In the genomic region with DNA sequence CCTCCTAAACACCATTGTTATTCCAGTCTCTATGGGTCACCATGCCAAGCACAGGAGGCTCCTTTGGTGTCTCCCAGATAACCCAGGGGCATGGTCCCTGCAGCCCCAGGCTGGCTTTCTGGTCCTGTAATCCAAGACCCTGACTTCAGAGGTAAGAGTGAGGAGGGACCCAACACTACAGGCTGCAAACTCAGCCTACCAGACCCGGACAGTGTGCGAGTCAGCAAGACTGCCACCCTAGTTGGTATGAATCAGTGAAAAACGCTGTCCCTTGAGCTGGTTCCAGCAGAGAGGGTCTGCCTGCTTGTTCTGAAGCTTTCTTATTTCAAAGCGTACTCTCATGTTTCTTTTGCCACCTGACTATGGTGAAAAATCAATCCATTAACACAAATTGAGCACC, we compare ENCODE assay signal across 17 cellular contexts. TPM values are rescaled to one million over a fixed set of nuclear protein-coding genes. Genes with fewer than 3 reads are reported as not detected.
A peak's percentile ranks its signal among the peaks of the same experiment; 100 is the strongest.
DNase-seq lines count a peak whose midpoint lies in the region; ATAC-seq and TF ChIP-seq lines count a peak whose summit lies in the region.
"Had no signal": no experiment of that assay in that cellular context is flagged by ENCODE, and none has a peak within 500 bp of the region (broad histone marks: within the 10 kb centered on the region; RNA-seq: fewer than 3 reads in every experiment).

No MANE protein-coding gene starts in this region.

- H3K27ac ChIP-seq in GM23248 (peak overlapping the region; percentile 64), SK-N-SH (ENCODE audit: low read depth in 2 of 2, low read length in 1 of 2) (peak overlapping the region; percentile 36 to 55; a peak in 3 of 4 replicates), mesodermal cell (ENCODE audit: low read depth, low read length, severe bottlenecking) (peak overlapping the region; percentile 87), suprapubic skin (peak overlapping the region; percentile 59)
- H3K27ac ChIP-seq: colonic mucosa, Peyer's patch, prostate gland had no signal

- H4K20me1 ChIP-seq in GM23248 (ENCODE audit: insufficient read depth) (no peaks in the 10 kb centered on the region), SK-N-SH (ENCODE audit: insufficient read depth) (no peaks in the 10 kb centered on the region)

- CTCF ChIA-PET in SK-N-SH (lab: Yijun Ruan, JAX) = interaction anchor here (0.6 to 1.0 kb wide), 3 partner anchors 45 to 160 kb away, joined by 3 read pairs; no protein-coding TSS in a partner anchor

- H3K27me3 ChIP-seq in GM23248 (replicated peaks; ENCODE audit: insufficient read depth) (no peaks in the 10 kb centered on the region), SK-N-SH (ENCODE audit: insufficient read depth) (no peaks in the 10 kb centered on the region), suprapubic skin (no peaks in the 10 kb centered on the region)
- H3K27me3 ChIP-seq: BE2C, colonic mucosa, Peyer's patch had no signal

- peaks cover 22% of the 10 kb centered on the region for H3F3A ChIP-seq in GM23248 (ENCODE audit: insufficient read depth)
- peaks cover 28% of the 10 kb centered on the region for H3F3A ChIP-seq in SK-N-SH (replicated peaks; ENCODE audit: insufficient read depth)

- H3K79me2 ChIP-seq in GM23248 (ENCODE audit: insufficient read depth) (no peaks in the 10 kb centered on the region), SK-N-SH (ENCODE audit: insufficient read depth) (no peaks in the 10 kb centered on the region)

- H3K4me3 ChIP-seq in GM23248 (no peak overlapping the region), SK-N-SH (ENCODE audit: low read depth in 2 of 2, low read length in 1 of 2) (no peak overlapping the region), mesodermal cell (ENCODE audit: extremely low read depth, insufficient read depth, low read length, poor library complexity, severe bottlenecking) (no peak overlapping the region), suprapubic skin (no peak overlapping the region)
- H3K4me3 ChIP-seq: colonic mucosa, Peyer's patch, prostate gland had no signal

- H3K36me3 ChIP-seq in GM23248 (ENCODE audit: low read depth) = no peaks in the 10 kb centered on the region
- H3K36me3 ChIP-seq in SK-N-SH (replicated peaks in 1 of 2; ENCODE audit: control insufficient read depth in 1 of 2, insufficient read depth in 2 of 2, low read length in 1 of 2) = no peaks in the 10 kb centered on the region
- H3K36me3 ChIP-seq in mesodermal cell (ENCODE audit: control insufficient read depth, insufficient read depth, low read length) = no peaks in the 10 kb centered on the region
- H3K36me3 ChIP-seq in suprapubic skin = no peaks in the 10 kb centered on the region
- H3K36me3 ChIP-seq: colonic mucosa, Peyer's patch, prostate gland had no signal

- H3K9me2 ChIP-seq in GM23248 (ENCODE audit: insufficient read depth) = no peaks in the 10 kb centered on the region
- H3K9me2 ChIP-seq in SK-N-SH = no peaks in the 10 kb centered on the region

- peak; percentile 69 for DNase-seq in GM23248
- no peak for DNase-seq in SK-N-SH
- no peak for DNase-seq in suprapubic skin (ENCODE audit: low spot score in 2 of 2)
- DNase-seq in NCI-H748 (lab: John Stamatoyannopoulos, UW; ENCODE audit: unreplicated experiment) = no peak
- no peak for DNase-seq in HuH-7 (ENCODE audit: low spot score)
- DNase-seq: activated CD4-positive, alpha-beta memory T cell treated with anti-CD3 and anti-CD28 coated beads, Interleukin-2, amount 10 ng/mL, durations not matched to agents 7 days and 5 days; colonic mucosa; NCI-H1048; NCI-H2107; NCI-H69; Peyer's patch; SW 1271 had no signal

- in situ Hi-C loops in GM23248 (cut with MboI) = no loop called here

- H2AFZ ChIP-seq in GM23248 (no peak overlapping the region), SK-N-SH (ENCODE audit: low read depth) (no peak overlapping the region)

- no peak for ATAC-seq in HG02885 (IDR thresholded peaks at IDR 0.05; ENCODE audit: poor library complexity, unreplicated experiment)
- ATAC-seq: left lobe of liver had no signal

- TF ChIP-seq EP300 in SK-N-SH (IDR thresholded peaks at IDR 0.05; ENCODE audit: borderline replicate concordance in 1 of 2, low read depth in 1 of 2, low read length in 1 of 2) (no peak), suprapubic skin (IDR thresholded peaks at IDR 0.05) (no peak)

- H3K9me3 ChIP-seq in GM23248 (ENCODE audit: low read depth) (no peaks in the 10 kb centered on the region), SK-N-SH (no peaks in the 10 kb centered on the region), mesodermal cell (ENCODE audit: control insufficient read depth, low read length) (no peaks in the 10 kb centered on the region), suprapubic skin (no peaks in the 10 kb centered on the region)
- H3K9me3 ChIP-seq: BE2C, colonic mucosa, Peyer's patch, prostate gland had no signal

- no peak overlapping the region; the same call in 1 of the 2 replicates for H3K9ac ChIP-seq in GM23248
- no peak overlapping the region for H3K9ac ChIP-seq in SK-N-SH

- peaks cover 41% of the 10 kb centered on the region for H3K4me1 ChIP-seq in GM23248 (ENCODE audit: insufficient read depth)
- H3K4me1 ChIP-seq in SK-N-SH (ENCODE audit: control insufficient read depth in 1 of 2, insufficient read depth in 2 of 2, low read depth in 1 of 2, low read length in 1 of 2) = peaks cover 49 to 71% of the 10 kb centered on the region in 2 experiments
- peaks cover 50% of the 10 kb centered on the region for H3K4me1 ChIP-seq in mesodermal cell (ENCODE audit: control insufficient read depth, insufficient read depth, low read length, poor library complexity, severe bottlenecking)
- H3K4me1 ChIP-seq in suprapubic skin = peaks cover 38% of the 10 kb centered on the region

- no peak for TF ChIP-seq RAD21 in SK-N-SH (IDR thresholded peaks at IDR 0.05; ENCODE audit: low read length)

- TF ChIP-seq POLR2A in suprapubic skin (IDR thresholded peaks at IDR 0.05) = no peak

- peak overlapping the region; percentile 36 for H3K4me2 ChIP-seq in GM23248 (ENCODE audit: unreplicated experiment)
- H3K4me2 ChIP-seq in SK-N-SH = peak overlapping the region; percentile 46

- no peak for TF ChIP-seq CTCF in SK-N-SH (IDR thresholded peaks at IDR 0.05)
- TF ChIP-seq CTCF in suprapubic skin (IDR thresholded peaks at IDR 0.05) = no peak

- POLR2A ChIA-PET in SK-N-SH (lab: Yijun Ruan, JAX) = no interaction called here

- WGBS in GM23248 (ENCODE audit: low coverage in 1 of 2, low lambda C conversion rate in 2 of 2, missing lambda C conversion rate in 2 of 2), 2 experiments = 53 to 54% methylated on average over 4 of the region's 4 CpGs
- 42% methylated on average over 4 of the region's 4 CpGs for WGBS in SK-N-SH (ENCODE audit: low lambda C conversion rate)
- WGBS in mesodermal cell (ENCODE audit: insufficient coverage in 2 of 2), 2 experiments = 85 to 95% methylated on average over 4 of the region's 4 CpGs
- WGBS in suprapubic skin = 79% methylated on average over 4 of the region's 4 CpGs

TF ChIP-seq in SK-N-SH, 30 proteins besides CTCF, POLR2A, EP300 and RAD21:
- TF ChIP-seq FOSL2 (IDR thresholded peaks at IDR 0.05; ENCODE audit: borderline replicate concordance, low read depth) = peak; percentile 57; the same call in 1 of the 2 replicates
- TF ChIP-seq GATA2 (CRISPR knock-in tag; IDR thresholded peaks at IDR 0.05) = no peak
- no peak for TF ChIP-seq FOXJ3 (CRISPR knock-in tag; IDR thresholded peaks at IDR 0.05)
- TF ChIP-seq, protein P1, sequence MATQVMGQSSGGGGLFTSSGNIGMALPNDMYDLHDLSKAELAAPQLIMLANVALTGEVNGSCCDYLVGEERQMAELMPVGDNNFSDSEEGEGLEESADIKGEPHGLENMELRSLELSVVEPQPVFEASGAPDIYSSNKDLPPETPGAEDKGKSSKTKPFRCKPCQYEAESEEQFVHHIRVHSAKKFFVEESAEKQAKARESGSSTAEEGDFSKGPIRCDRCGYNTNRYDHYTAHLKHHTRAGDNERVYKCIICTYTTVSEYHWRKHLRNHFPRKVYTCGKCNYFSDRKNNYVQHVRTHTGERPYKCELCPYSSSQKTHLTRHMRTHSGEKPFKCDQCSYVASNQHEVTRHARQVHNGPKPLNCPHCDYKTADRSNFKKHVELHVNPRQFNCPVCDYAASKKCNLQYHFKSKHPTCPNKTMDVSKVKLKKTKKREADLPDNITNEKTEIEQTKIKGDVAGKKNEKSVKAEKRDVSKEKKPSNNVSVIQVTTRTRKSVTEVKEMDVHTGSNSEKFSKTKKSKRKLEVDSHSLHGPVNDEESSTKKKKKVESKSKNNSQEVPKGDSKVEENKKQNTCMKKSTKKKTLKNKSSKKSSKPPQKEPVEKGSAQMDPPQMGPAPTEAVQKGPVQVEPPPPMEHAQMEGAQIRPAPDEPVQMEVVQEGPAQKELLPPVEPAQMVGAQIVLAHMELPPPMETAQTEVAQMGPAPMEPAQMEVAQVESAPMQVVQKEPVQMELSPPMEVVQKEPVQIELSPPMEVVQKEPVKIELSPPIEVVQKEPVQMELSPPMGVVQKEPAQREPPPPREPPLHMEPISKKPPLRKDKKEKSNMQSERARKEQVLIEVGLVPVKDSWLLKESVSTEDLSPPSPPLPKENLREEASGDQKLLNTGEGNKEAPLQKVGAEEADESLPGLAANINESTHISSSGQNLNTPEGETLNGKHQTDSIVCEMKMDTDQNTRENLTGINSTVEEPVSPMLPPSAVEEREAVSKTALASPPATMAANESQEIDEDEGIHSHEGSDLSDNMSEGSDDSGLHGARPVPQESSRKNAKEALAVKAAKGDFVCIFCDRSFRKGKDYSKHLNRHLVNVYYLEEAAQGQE (IDR thresholded peaks at IDR 0.05; ENCODE audit: low read depth, low read length) = peak; percentile 76; the same call in 1 of the 2 replicates
- no peak for TF ChIP-seq TAF1 (IDR thresholded peaks at IDR 0.05; ENCODE audit: borderline replicate concordance, low read depth, low read length)

RNA-seq across cellular contexts. Expression of a gene that starts 47.6 kb away (rescaled TPM):
- total RNA-seq in GM23248 (2014; rRNA removed; shearing (Covaris generic)) = 13.8 and 14.4 TPM in 2 replicates
- polyA plus RNA-seq in GM23248 (2016; fragmentation: Nextera tagmentation; extraction: Ambion mirVana) (71.7 and 78.2 TPM in 2 replicates), SK-N-SH (2012; rRNA removed) (12.5 and 18.4 TPM in 2 replicates)
- 22.0 and 22.2 TPM in 2 replicates for polyA plus RNA-seq in SK-N-SH (2012; cell fraction: cytosol; rRNA removed)
- 24.1 and 24.2 TPM in 2 replicates for polyA plus RNA-seq in SK-N-SH (2012; cell fraction: nucleus; rRNA removed)
- polyA plus RNA-seq in mesodermal cell (2013, experiment 1 of 2) = 59.1 TPM
- polyA plus RNA-seq in mesodermal cell (2013, experiment 2 of 2) = 51.5 TPM
- 100 to 1,000 TPM; 198 to 238 (median 223) TPM for total RNA-seq in suprapubic skin

Comparison
In these comparisons a context has a peak if more than half of its experiments do, and no peak if none do; other contexts are left out.
1. RNA of a gene that starts 47.6 kb away (total RNA-seq): 198 to 238 TPM in suprapubic skin; 13.8 to 14.4 TPM in GM23248; every median in the first group is over 10 times any median in the second.
2. Peak in every context shown above with its lines, with median percentiles within 50 percentile points of each other: H3K27ac ChIP-seq.